In the genomic region with DNA sequence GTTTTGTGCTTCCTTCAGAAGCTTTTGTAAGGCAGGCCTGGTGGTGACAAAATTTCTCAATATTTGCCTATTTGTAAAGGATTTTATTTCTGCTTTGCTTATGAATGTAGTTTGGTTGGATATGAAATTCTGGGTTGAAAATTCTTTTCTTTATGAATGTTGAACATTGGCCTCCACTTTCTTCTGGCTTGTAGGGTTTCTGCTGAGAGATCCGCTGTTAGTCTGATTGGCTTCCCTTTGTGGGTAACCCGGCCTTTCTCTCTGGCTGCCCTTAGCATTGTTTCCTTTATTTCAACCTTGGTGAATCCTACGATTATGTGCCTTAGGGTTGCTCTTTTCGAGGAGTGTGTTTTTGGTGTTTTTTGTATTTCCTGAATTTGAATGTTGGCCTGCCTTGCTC, we compare ENCODE assay signal across 2 cellular contexts.
TF ChIP-seq lines count a peak whose summit lies in the region.

No MANE protein-coding gene starts in this region.

TF ChIP-seq in HepG2, 621 proteins besides CTCF, POLR2A, EP300 and RAD21:
- TF ChIP-seq, protein P1, sequence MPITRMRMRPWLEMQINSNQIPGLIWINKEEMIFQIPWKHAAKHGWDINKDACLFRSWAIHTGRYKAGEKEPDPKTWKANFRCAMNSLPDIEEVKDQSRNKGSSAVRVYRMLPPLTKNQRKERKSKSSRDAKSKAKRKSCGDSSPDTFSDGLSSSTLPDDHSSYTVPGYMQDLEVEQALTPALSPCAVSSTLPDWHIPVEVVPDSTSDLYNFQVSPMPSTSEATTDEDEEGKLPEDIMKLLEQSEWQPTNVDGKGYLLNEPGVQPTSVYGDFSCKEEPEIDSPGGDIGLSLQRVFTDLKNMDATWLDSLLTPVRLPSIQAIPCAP (CRISPR knock-in tag; IDR thresholded peaks at IDR 0.05; ENCODE audit: low read depth) = no peak
- TF ChIP-seq CBX2 (IDR thresholded peaks at IDR 0.05; ENCODE audit: low read depth, low read length) (no peak), CBX2 (CRISPR knock-in tag; IDR thresholded peaks at IDR 0.05; ENCODE audit: low read depth) (no peak), ZNF317 (CRISPR knock-in tag; IDR thresholded peaks at IDR 0.05) (peak; percentile 94), PHF21A (CRISPR knock-in tag; IDR thresholded peaks at IDR 0.05) (0 out of 2 replicates have a peak, but pooled peaks have one; percentile 8)
- TF ChIP-seq, protein P2, sequence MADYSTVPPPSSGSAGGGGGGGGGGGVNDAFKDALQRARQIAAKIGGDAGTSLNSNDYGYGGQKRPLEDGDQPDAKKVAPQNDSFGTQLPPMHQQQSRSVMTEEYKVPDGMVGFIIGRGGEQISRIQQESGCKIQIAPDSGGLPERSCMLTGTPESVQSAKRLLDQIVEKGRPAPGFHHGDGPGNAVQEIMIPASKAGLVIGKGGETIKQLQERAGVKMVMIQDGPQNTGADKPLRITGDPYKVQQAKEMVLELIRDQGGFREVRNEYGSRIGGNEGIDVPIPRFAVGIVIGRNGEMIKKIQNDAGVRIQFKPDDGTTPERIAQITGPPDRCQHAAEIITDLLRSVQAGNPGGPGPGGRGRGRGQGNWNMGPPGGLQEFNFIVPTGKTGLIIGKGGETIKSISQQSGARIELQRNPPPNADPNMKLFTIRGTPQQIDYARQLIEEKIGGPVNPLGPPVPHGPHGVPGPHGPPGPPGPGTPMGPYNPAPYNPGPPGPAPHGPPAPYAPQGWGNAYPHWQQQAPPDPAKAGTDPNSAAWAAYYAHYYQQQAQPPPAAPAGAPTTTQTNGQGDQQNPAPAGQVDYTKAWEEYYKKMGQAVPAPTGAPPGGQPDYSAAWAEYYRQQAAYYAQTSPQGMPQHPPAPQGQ (CRISPR knock-in tag; IDR thresholded peaks at IDR 0.05; ENCODE audit: borderline replicate concordance) = no peak

TF ChIP-seq in WTC11, 78 proteins besides CTCF, POLR2A, EP300 and RAD21:
- 0 out of 2 replicates have a peak, but pooled peaks have one; percentile 20 for TF ChIP-seq ZNF317 (CRISPR knock-in tag; IDR thresholded peaks at IDR 0.05; ENCODE audit: borderline replicate concordance, low read depth)
- no peak for TF ChIP-seq PRDM15 (CRISPR knock-in tag; IDR thresholded peaks at IDR 0.05)
